In genomic region chr6:76448109-76448508, GRCh38 we compare ENCODE assay signal across 30 cellular contexts.
"Had no signal": no experiment of that assay in that cellular context is flagged by ENCODE, and none has a peak within 500 bp of the region (broad histone marks: within the 10 kb centered on the region; RNA-seq: fewer than 3 reads in every experiment).

No MANE protein-coding gene starts in this region.

- H3K27ac ChIP-seq: ascending aorta, cardiac muscle cell, VCaP had no signal

- H3K4me3 ChIP-seq: ascending aorta, cardiac muscle cell had no signal

- H3K27me3 ChIP-seq: ascending aorta, cardiac muscle cell had no signal

- FAIRE-seq: bronchial epithelial cell, TTC549 had no signal

- DNase-seq: activated CD4-positive, alpha-beta memory T cell treated with anti-CD3 and anti-CD28 coated beads, Interleukin-2, amount 10 ng/mL, durations not matched to agents 7 days and 5 days; activated CD4-positive, alpha-beta T cell treated with anti-CD3 and anti-CD28 coated beads for 1 hour; activated CD4-positive, alpha-beta T cell treated with anti-CD3 and anti-CD28 coated beads for 36 hours; activated CD4-positive, alpha-beta T cell treated with anti-CD3 and anti-CD28 coated beads for 48 hours; activated CD4-positive, alpha-beta T cell treated with anti-CD3 and anti-CD28 coated beads, Interleukin-2, amount 10 ng/mL, durations not matched to agents 7 days and 5 days; activated CD4-positive, alpha-beta T cell treated with anti-CD3 and anti-CD28 coated beads, Interleukin-2, amount 50 U/mL, for 48 hours; activated CD4-positive, CD25-positive, alpha-beta regulatory T cell; activated CD8-positive, alpha-beta memory T cell treated with anti-CD3 and anti-CD28 coated beads for 24 hours; activated CD8-positive, alpha-beta memory T cell treated with anti-CD3 and anti-CD28 coated beads, Interleukin-2, amount 10 ng/mL, durations not matched to agents 7 days and 5 days; activated CD8-positive, alpha-beta memory T cell treated with anti-CD3 and anti-CD28 coated beads, Interleukin-2, amount 50 U/mL, for 48 hours; activated CD8-positive, alpha-beta T cell treated with anti-CD3 and anti-CD28 coated beads, Interleukin-2, amount 10 ng/mL, durations not matched to agents 7 days and 5 days; activated effector memory CD4-positive, alpha-beta T cell treated with Interleukin-2 at 50 U/mL for 16 hours; activated gamma-delta T cell; activated naive CD4-positive, alpha-beta T cell treated with anti-CD3 and anti-CD28 coated beads, Interleukin-2, amount 10 ng/mL, durations not matched to agents 7 days and 5 days; activated naive CD4-positive, alpha-beta T cell treated with Interleukin-2 at 50 U/mL for 16 hours; activated naive CD8-positive, alpha-beta T cell treated with anti-CD3 and anti-CD28 coated beads, Interleukin-2, amount 10 ng/mL, durations not matched to agents 7 days and 5 days; activated naive CD8-positive, alpha-beta T cell treated with anti-CD3 and anti-CD28 coated beads, Interleukin-2, amount 50 U/mL, for 24 hours; activated T-cell treated with anti-CD3 and anti-CD28 coated beads, Interleukin-2, amount 50 U/mL, for 24 hours; activated T-cell treated with anti-CD3 and anti-CD28 coated beads, Interleukin-2, amount 50 U/mL, for 48 hours; amygdala; anterior cingulate cortex; caudate nucleus; cerebellar nuclear complex; T-helper 2 cell; T-helper 9 cell had no signal

- H3K9me3 ChIP-seq: ascending aorta had no signal

- H3K36me3 ChIP-seq: ascending aorta, cardiac muscle cell had no signal

- H3K4me1 ChIP-seq: ascending aorta had no signal
